31 cellular contexts compared by ENCODE assay signal in genomic region chr14:56144176-56144575, GRCh38.
"Had no signal": no experiment of that assay in that cellular context is flagged by ENCODE, and none has a peak within 500 bp of the region (broad histone marks: within the 10 kb centered on the region; RNA-seq: fewer than 3 reads in every experiment).

No MANE protein-coding gene starts in this region.

- H3K9me3 Mint-ChIP-seq: activated B cell treated with CpG ODN at 0.5 μM for 24 hours; activated CD8-positive, alpha-beta T cell treated with anti-CD3 and anti-CD28 coated beads for 36 hours; activated naive CD4-positive, alpha-beta T cell treated with anti-CD3 and anti-CD28 coated beads for 36 hours; activated naive CD4-positive, alpha-beta T cell treated with anti-CD3 and anti-CD28 coated beads, Interleukin-2, amount 50 U/mL, for 24 hours; activated T-helper 1 cell treated with anti-CD3 and anti-CD28 coated beads, Interleukin-12 subunit alpha, Interleukin-12 subunit beta, Interleukin-2, Interleukin-4 antibody, amounts not matched to agents 30 ng/mL and 10 ng/mL and 1 ng/mL, durations not matched to agents 14 hours and 24 hours and 36 hours; activated T-helper 2 cell treated with anti-CD3 and anti-CD28 coated beads, Interferon-gamma antibody, Interleukin-2, Interleukin-4, amounts not matched to agents 10 μg/mL and 5 μg/mL and 100 μg/mL, durations not matched to agents 14 hours and 24 hours and 36 hours; effector memory CD8-positive, alpha-beta T cell; T-helper 1 cell treated with Interleukin-12 subunit alpha and Interleukin-12 subunit beta and Interleukin-4 antibody, amounts not matched to agents 30 μg/mL and 1 μg/mL, for 36 hours had no signal

- ATAC-seq: activated CD4-positive, CD25-positive, alpha-beta regulatory T cell treated with anti-CD3 and anti-CD28 coated beads, Interleukin-2, amount 50 U/mL, for 24 hours; activated CD8-positive, alpha-beta T cell treated with anti-CD3 and anti-CD28 coated beads for 36 hours; activated naive CD8-positive, alpha-beta T cell treated with anti-CD3 and anti-CD28 coated beads, Interleukin-2, amount 50 U/mL, for 24 hours; body of pancreas; effector memory CD8-positive, alpha-beta T cell; foreskin keratinocyte; gastrocnemius medialis; heart left ventricle had no signal

- H3K27me3 Mint-ChIP-seq: activated naive CD4-positive, alpha-beta T cell treated with anti-CD3 and anti-CD28 coated beads, Interleukin-2, amount 50 U/mL, for 24 hours; activated naive CD8-positive, alpha-beta T cell treated with anti-CD3 and anti-CD28 coated beads, Interleukin-2, amount 50 U/mL, for 24 hours had no signal

- H3K27ac Mint-ChIP-seq: activated B cell treated with CpG ODN at 0.5 μM for 24 hours; activated CD8-positive, alpha-beta T cell treated with anti-CD3 and anti-CD28 coated beads for 36 hours; activated naive CD4-positive, alpha-beta T cell treated with anti-CD3 and anti-CD28 coated beads for 36 hours; activated naive CD4-positive, alpha-beta T cell treated with anti-CD3 and anti-CD28 coated beads, Interleukin-2, amount 50 U/mL, for 24 hours; activated naive CD8-positive, alpha-beta T cell treated with anti-CD3 and anti-CD28 coated beads for 36 hours; activated naive CD8-positive, alpha-beta T cell treated with anti-CD3 and anti-CD28 coated beads, Interleukin-2, amount 50 U/mL, for 24 hours; activated T-helper 1 cell treated with anti-CD3 and anti-CD28 coated beads, Interleukin-12 subunit alpha, Interleukin-12 subunit beta, Interleukin-2, Interleukin-4 antibody, amounts not matched to agents 30 ng/mL and 10 ng/mL and 1 ng/mL, durations not matched to agents 14 hours and 24 hours and 36 hours; activated T-helper 2 cell treated with anti-CD3 and anti-CD28 coated beads, Interferon-gamma antibody, Interleukin-2, Interleukin-4, amounts not matched to agents 10 μg/mL and 5 μg/mL and 100 μg/mL, durations not matched to agents 14 hours and 24 hours and 36 hours; effector memory CD8-positive, alpha-beta T cell; T-helper 1 cell treated with Interleukin-12 subunit alpha and Interleukin-12 subunit beta and Interleukin-4 antibody, amounts not matched to agents 30 μg/mL and 1 μg/mL, for 36 hours had no signal

- H3K4me3 Mint-ChIP-seq: activated B cell treated with CpG ODN at 0.5 μM for 24 hours; activated CD8-positive, alpha-beta T cell treated with anti-CD3 and anti-CD28 coated beads for 36 hours; activated naive CD4-positive, alpha-beta T cell treated with anti-CD3 and anti-CD28 coated beads for 36 hours; activated naive CD4-positive, alpha-beta T cell treated with anti-CD3 and anti-CD28 coated beads, Interleukin-2, amount 50 U/mL, for 24 hours; activated naive CD8-positive, alpha-beta T cell treated with anti-CD3 and anti-CD28 coated beads for 36 hours; activated naive CD8-positive, alpha-beta T cell treated with anti-CD3 and anti-CD28 coated beads, Interleukin-2, amount 50 U/mL, for 24 hours; activated T-helper 1 cell treated with anti-CD3 and anti-CD28 coated beads, Interleukin-12 subunit alpha, Interleukin-12 subunit beta, Interleukin-2, Interleukin-4 antibody, amounts not matched to agents 30 ng/mL and 10 ng/mL and 1 ng/mL, durations not matched to agents 14 hours and 24 hours and 36 hours; effector memory CD8-positive, alpha-beta T cell; T-helper 1 cell treated with Interleukin-12 subunit alpha and Interleukin-12 subunit beta and Interleukin-4 antibody, amounts not matched to agents 30 μg/mL and 1 μg/mL, for 36 hours had no signal

- DNase-seq: activated B cell treated with CpG ODN at 0.5 μM for 24 hours; activated CD4-positive, alpha-beta T cell treated with anti-CD3 and anti-CD28 coated beads for 48 hours; activated CD4-positive, alpha-beta T cell treated with anti-CD3 and anti-CD28 coated beads, Interleukin-2, amount 50 U/mL, for 1 hour; activated CD4-positive, alpha-beta T cell treated with anti-CD3 and anti-CD28 coated beads, Interleukin-2, amount 50 U/mL, for 48 hours; activated CD8-positive, alpha-beta memory T cell treated with anti-CD3 and anti-CD28 coated beads for 24 hours; activated CD8-positive, alpha-beta T cell treated with anti-CD3 and anti-CD28 coated beads for 36 hours; activated effector memory CD4-positive, alpha-beta T cell treated with anti-CD3 and anti-CD28 coated beads, Interleukin-2, amount 50 U/mL, for 16 hours; activated naive CD4-positive, alpha-beta T cell treated with anti-CD3 and anti-CD28 coated beads for 36 hours; activated naive CD8-positive, alpha-beta T cell treated with anti-CD3 and anti-CD28 coated beads for 36 hours; activated naive CD8-positive, alpha-beta T cell treated with anti-CD3 and anti-CD28 coated beads, Interleukin-2, amount 50 U/mL, for 24 hours; activated T-cell treated with anti-CD3 and anti-CD28 coated beads, Interleukin-2, amount 50 U/mL, for 48 hours; adrenal gland; amygdala; aorta; body of pancreas; cortex of kidney; dermis blood vessel endothelial cell; effector CD4-positive, alpha-beta T cell; effector memory CD8-positive, alpha-beta T cell; erythroblast; foreskin keratinocyte; gastrocnemius medialis; glutamatergic neuron; heart left ventricle; T-helper 9 cell; WERI-Rb-1 had no signal

- H3K36me3 Mint-ChIP-seq: activated naive CD8-positive, alpha-beta T cell treated with anti-CD3 and anti-CD28 coated beads for 36 hours had no signal
